In genomic region chr14:21729703-21730212, GRCh38 we compare ENCODE assay signal across 2 cellular contexts.
TF ChIP-seq lines count a peak whose summit lies in the region.

No MANE protein-coding gene starts in this region.

TF ChIP-seq in liver, 16 proteins besides CTCF, POLR2A, EP300 and RAD21 (continued from another document):
- TF ChIP-seq, protein P1, sequence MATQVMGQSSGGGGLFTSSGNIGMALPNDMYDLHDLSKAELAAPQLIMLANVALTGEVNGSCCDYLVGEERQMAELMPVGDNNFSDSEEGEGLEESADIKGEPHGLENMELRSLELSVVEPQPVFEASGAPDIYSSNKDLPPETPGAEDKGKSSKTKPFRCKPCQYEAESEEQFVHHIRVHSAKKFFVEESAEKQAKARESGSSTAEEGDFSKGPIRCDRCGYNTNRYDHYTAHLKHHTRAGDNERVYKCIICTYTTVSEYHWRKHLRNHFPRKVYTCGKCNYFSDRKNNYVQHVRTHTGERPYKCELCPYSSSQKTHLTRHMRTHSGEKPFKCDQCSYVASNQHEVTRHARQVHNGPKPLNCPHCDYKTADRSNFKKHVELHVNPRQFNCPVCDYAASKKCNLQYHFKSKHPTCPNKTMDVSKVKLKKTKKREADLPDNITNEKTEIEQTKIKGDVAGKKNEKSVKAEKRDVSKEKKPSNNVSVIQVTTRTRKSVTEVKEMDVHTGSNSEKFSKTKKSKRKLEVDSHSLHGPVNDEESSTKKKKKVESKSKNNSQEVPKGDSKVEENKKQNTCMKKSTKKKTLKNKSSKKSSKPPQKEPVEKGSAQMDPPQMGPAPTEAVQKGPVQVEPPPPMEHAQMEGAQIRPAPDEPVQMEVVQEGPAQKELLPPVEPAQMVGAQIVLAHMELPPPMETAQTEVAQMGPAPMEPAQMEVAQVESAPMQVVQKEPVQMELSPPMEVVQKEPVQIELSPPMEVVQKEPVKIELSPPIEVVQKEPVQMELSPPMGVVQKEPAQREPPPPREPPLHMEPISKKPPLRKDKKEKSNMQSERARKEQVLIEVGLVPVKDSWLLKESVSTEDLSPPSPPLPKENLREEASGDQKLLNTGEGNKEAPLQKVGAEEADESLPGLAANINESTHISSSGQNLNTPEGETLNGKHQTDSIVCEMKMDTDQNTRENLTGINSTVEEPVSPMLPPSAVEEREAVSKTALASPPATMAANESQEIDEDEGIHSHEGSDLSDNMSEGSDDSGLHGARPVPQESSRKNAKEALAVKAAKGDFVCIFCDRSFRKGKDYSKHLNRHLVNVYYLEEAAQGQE (IDR thresholded peaks at IDR 0.05): no peak
- TF ChIP-seq FOXA2 (IDR thresholded peaks at IDR 0.05): no peak
- TF ChIP-seq SP1 (IDR thresholded peaks at IDR 0.05): no peak

TF ChIP-seq in HepG2, 621 proteins besides CTCF, POLR2A, EP300 and RAD21 (continued from another document):
- TF ChIP-seq TBP (CRISPR knock-in tag; IDR thresholded peaks at IDR 0.05): no peak
- TF ChIP-seq ZNF816 (CRISPR knock-in tag; IDR thresholded peaks at IDR 0.05; ENCODE audit: borderline replicate concordance): no peak
- TF ChIP-seq, protein P2, sequence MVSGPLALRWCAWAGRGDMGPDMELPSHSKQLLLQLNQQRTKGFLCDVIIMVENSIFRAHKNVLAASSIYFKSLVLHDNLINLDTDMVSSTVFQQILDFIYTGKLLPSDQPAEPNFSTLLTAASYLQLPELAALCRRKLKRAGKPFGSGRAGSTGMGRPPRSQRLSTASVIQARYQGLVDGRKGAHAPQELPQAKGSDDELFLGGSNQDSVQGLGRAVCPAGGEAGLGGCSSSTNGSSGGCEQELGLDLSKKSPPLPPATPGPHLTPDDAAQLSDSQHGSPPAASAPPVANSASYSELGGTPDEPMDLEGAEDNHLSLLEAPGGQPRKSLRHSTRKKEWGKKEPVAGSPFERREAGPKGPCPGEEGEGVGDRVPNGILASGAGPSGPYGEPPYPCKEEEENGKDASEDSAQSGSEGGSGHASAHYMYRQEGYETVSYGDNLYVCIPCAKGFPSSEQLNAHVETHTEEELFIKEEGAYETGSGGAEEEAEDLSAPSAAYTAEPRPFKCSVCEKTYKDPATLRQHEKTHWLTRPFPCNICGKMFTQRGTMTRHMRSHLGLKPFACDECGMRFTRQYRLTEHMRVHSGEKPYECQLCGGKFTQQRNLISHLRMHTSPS (CRISPR knock-in tag; IDR thresholded peaks at IDR 0.05; ENCODE audit: low read depth): no peak
- no peak for TF ChIP-seq SMAD9 (CRISPR knock-in tag; IDR thresholded peaks at IDR 0.05)
- no peak for TF ChIP-seq MED8 (CRISPR knock-in tag; IDR thresholded peaks at IDR 0.05; ENCODE audit: insufficient replicate concordance)
- no peak for TF ChIP-seq NKX3-1 (CRISPR knock-in tag; IDR thresholded peaks at IDR 0.05)
- TF ChIP-seq STAG1 (CRISPR knock-in tag; IDR thresholded peaks at IDR 0.05): no peak
- TF ChIP-seq POLR2AphosphoS5 (IDR thresholded peaks at IDR 0.05; ENCODE audit: low read depth, low read length): no peak
- TF ChIP-seq ZNF720 (CRISPR knock-in tag; IDR thresholded peaks at IDR 0.05): no peak
